ENCODE assay signal across 26 cellular contexts in the genomic region with DNA sequence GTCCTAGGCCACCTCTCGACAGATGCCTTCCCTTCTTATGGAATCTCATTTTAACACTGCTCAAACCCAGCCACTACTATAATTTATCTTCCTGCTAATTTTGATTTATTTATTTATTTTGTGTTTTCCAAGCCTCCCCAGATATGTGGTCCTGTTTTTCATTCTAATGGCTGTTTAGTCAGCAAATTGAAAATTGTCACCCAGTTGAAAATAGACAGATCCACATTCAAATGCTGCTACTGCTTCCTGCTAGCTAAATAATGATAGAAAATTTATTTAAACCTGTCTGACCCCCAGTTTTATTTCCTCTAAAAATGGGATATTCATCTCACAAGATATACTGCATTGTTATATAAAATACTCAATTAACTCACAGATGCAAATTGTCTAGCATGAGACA.
"Had no signal": no experiment of that assay in that cellular context is flagged by ENCODE, and none has a peak within 500 bp of the region (broad histone marks: within the 10 kb centered on the region; RNA-seq: fewer than 3 reads in every experiment).

No MANE protein-coding gene starts in this region.

- H3K9me3 Mint-ChIP-seq: activated CD4-positive, alpha-beta T cell treated with anti-CD3 and anti-CD28 coated beads, Interleukin-2, amount 10 ng/mL, durations not matched to agents 7 days and 5 days; activated T-helper 1 cell treated with anti-CD3 and anti-CD28 coated beads, Interleukin-12 subunit alpha, Interleukin-12 subunit beta, Interleukin-2, Interleukin-4 antibody, amounts not matched to agents 30 ng/mL and 10 ng/mL and 1 ng/mL, durations not matched to agents 14 hours and 24 hours and 36 hours had no signal

- H3K4me3 Mint-ChIP-seq: activated CD4-positive, alpha-beta T cell treated with anti-CD3 and anti-CD28 coated beads, Interleukin-2, amount 10 ng/mL, durations not matched to agents 7 days and 5 days; activated CD8-positive, alpha-beta memory T cell treated with anti-CD3 and anti-CD28 coated beads, Interleukin-2, amount 10 ng/mL, durations not matched to agents 7 days and 5 days; activated CD8-positive, alpha-beta T cell treated with anti-CD3 and anti-CD28 coated beads for 36 hours; activated naive CD4-positive, alpha-beta T cell treated with anti-CD3 and anti-CD28 coated beads, Interleukin-2, amount 50 U/mL, for 24 hours; activated T-helper 1 cell treated with anti-CD3 and anti-CD28 coated beads, Interleukin-12 subunit alpha, Interleukin-12 subunit beta, Interleukin-2, Interleukin-4 antibody, amounts not matched to agents 30 ng/mL and 10 ng/mL and 1 ng/mL, durations not matched to agents 14 hours and 24 hours and 36 hours; natural killer cell had no signal

- H3K36me3 ChIP-seq: ascending aorta, breast epithelium, left lung, sigmoid colon, upper lobe of left lung, WERI-Rb-1 had no signal

- H3K27ac ChIP-seq: ascending aorta, breast epithelium, left lung, sigmoid colon, upper lobe of left lung, WERI-Rb-1 had no signal

- H3K27ac Mint-ChIP-seq: activated CD4-positive, alpha-beta T cell treated with anti-CD3 and anti-CD28 coated beads, Interleukin-2, amount 10 ng/mL, durations not matched to agents 7 days and 5 days; activated CD8-positive, alpha-beta memory T cell treated with anti-CD3 and anti-CD28 coated beads, Interleukin-2, amount 10 ng/mL, durations not matched to agents 7 days and 5 days; activated CD8-positive, alpha-beta T cell treated with anti-CD3 and anti-CD28 coated beads for 36 hours; activated naive CD4-positive, alpha-beta T cell treated with anti-CD3 and anti-CD28 coated beads, Interleukin-2, amount 50 U/mL, for 24 hours; activated T-helper 1 cell treated with anti-CD3 and anti-CD28 coated beads, Interleukin-12 subunit alpha, Interleukin-12 subunit beta, Interleukin-2, Interleukin-4 antibody, amounts not matched to agents 30 ng/mL and 10 ng/mL and 1 ng/mL, durations not matched to agents 14 hours and 24 hours and 36 hours; natural killer cell had no signal

- DNase-seq: activated CD4-positive, alpha-beta T cell treated with anti-CD3 and anti-CD28 coated beads, Interleukin-2, amount 10 ng/mL, durations not matched to agents 7 days and 5 days; activated CD4-positive, CD25-positive, alpha-beta regulatory T cell treated with anti-CD3 and anti-CD28 coated beads, Interleukin-2, amount 50 U/mL, for 72 hours; activated CD8-positive, alpha-beta memory T cell treated with anti-CD3 and anti-CD28 coated beads, Interleukin-2, amount 10 ng/mL, durations not matched to agents 7 days and 5 days; activated CD8-positive, alpha-beta T cell treated with anti-CD3 and anti-CD28 coated beads for 36 hours; activated gamma-delta T cell treated with Interleukin-2 at 50 U/mL for 16 hours; activated T-cell treated with anti-CD3 and anti-CD28 coated beads for 4 hours; cerebellar nuclear complex; cortex of kidney; effector CD4-positive, alpha-beta T cell; erythroblast; foreskin fibroblast; kidney; left lung; natural killer cell; sigmoid colon; stimulated activated CD4-positive, alpha-beta T cell treated with anti-CD3 and anti-CD28 coated beads, Interleukin-15, amount 100 ng/mL, for 24 hours; stimulated activated CD4-positive, alpha-beta T cell treated with anti-CD3 and anti-CD28 coated beads, Interleukin-4, amount 100 ng/mL, for 1 hour; stimulated activated naive CD4-positive, alpha-beta T cell; upper lobe of left lung; WERI-Rb-1 had no signal

- H3K36me3 Mint-ChIP-seq: activated CD8-positive, alpha-beta memory T cell treated with anti-CD3 and anti-CD28 coated beads, Interleukin-2, amount 10 ng/mL, durations not matched to agents 7 days and 5 days; activated naive CD4-positive, alpha-beta T cell treated with anti-CD3 and anti-CD28 coated beads, Interleukin-2, amount 50 U/mL, for 24 hours; natural killer cell had no signal

- H3K4me3 ChIP-seq: ascending aorta, breast epithelium, left lung, lung, smooth muscle cell, upper lobe of left lung had no signal

- H3K27me3 Mint-ChIP-seq: activated CD4-positive, alpha-beta T cell treated with anti-CD3 and anti-CD28 coated beads, Interleukin-2, amount 10 ng/mL, durations not matched to agents 7 days and 5 days; activated CD8-positive, alpha-beta memory T cell treated with anti-CD3 and anti-CD28 coated beads, Interleukin-2, amount 10 ng/mL, durations not matched to agents 7 days and 5 days; activated CD8-positive, alpha-beta T cell treated with anti-CD3 and anti-CD28 coated beads for 36 hours had no signal

- H3K27me3 ChIP-seq: ascending aorta, breast epithelium, left lung, sigmoid colon, upper lobe of left lung had no signal

- H3K4me1 ChIP-seq: ascending aorta, breast epithelium, left lung had no signal

- ATAC-seq: activated CD8-positive, alpha-beta memory T cell treated with anti-CD3 and anti-CD28 coated beads, Interleukin-2, amount 10 ng/mL, durations not matched to agents 7 days and 5 days; activated CD8-positive, alpha-beta T cell treated with anti-CD3 and anti-CD28 coated beads for 36 hours; left lung; natural killer cell had no signal

- H3K9me3 ChIP-seq: ascending aorta, breast epithelium, sigmoid colon, upper lobe of left lung had no signal

- H3K4me1 Mint-ChIP-seq: activated CD4-positive, alpha-beta T cell treated with anti-CD3 and anti-CD28 coated beads, Interleukin-2, amount 10 ng/mL, durations not matched to agents 7 days and 5 days; activated CD8-positive, alpha-beta memory T cell treated with anti-CD3 and anti-CD28 coated beads, Interleukin-2, amount 10 ng/mL, durations not matched to agents 7 days and 5 days; activated naive CD4-positive, alpha-beta T cell treated with anti-CD3 and anti-CD28 coated beads, Interleukin-2, amount 50 U/mL, for 24 hours; natural killer cell had no signal
